ENCODE assay signal across 8 cellular contexts in the genomic region with DNA sequence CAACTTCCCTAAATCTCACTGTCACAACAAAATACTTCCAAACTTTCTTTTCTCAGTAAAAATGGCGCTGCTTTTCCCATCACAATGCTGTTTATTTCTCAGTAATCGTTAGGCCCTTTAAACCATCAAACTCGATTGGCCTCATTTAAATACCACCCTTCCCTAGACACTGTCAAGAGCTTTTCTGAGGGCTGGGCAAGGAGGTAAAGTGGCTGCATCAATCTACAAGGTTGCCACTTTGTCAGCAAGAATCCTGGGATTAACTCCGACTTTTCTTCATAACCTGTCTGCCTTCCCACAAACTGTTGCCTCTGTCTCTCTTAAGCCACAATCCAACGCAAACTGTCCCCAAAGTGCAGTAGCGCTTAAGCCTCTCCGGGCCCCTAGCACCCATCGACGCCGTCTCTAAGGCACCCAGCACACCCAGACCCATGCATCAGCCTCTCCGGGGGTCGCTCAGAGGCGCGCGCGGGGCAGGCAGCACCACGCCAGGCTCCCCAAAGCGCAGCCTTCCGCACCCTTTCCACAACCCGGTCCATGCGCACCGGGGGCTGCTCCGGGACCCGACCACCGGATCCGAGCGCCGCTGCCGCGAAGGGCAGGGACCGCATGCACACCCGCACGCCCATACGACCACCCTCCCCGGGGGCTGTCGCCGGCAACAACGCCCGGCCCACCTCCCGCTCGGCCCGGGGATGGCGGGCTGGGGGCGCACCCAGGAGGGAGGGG. TPM values are rescaled to one million over a fixed set of nuclear protein-coding genes. Genes with fewer than 3 reads are reported as not detected.
A peak's percentile ranks its signal among the peaks of the same experiment; 100 is the strongest.
DNase-seq lines count a peak whose midpoint lies in the region; ATAC-seq and TF ChIP-seq lines count a peak whose summit lies in the region.

No MANE protein-coding gene starts in this region.

- peaks cover 14% of the 10 kb centered on the region for H3K4me1 Mint-ChIP-seq in activated naive CD8-positive, alpha-beta T cell treated with anti-CD3 and anti-CD28 coated beads, Interleukin-2, amount 10 ng/mL, durations not matched to agents 7 days and 5 days

- no peaks in the 10 kb centered on the region for H3K36me3 Mint-ChIP-seq in activated naive CD8-positive, alpha-beta T cell treated with anti-CD3 and anti-CD28 coated beads, Interleukin-2, amount 10 ng/mL, durations not matched to agents 7 days and 5 days

- no peaks in the 10 kb centered on the region for H3K9me3 Mint-ChIP-seq in activated naive CD8-positive, alpha-beta T cell treated with anti-CD3 and anti-CD28 coated beads, Interleukin-2, amount 10 ng/mL, durations not matched to agents 7 days and 5 days

- POLR2A ChIA-PET in activated naive CD8-positive, alpha-beta T cell treated with anti-CD3 and anti-CD28 coated beads, Interleukin-2, amount 10 ng/mL, durations not matched to agents 7 days and 5 days (lab: Charles Lee): interaction anchor here (0.7 kb wide), 1 partner anchor 274 kb away, joined by 4 read pairs; no protein-coding TSS in a partner anchor

- TF ChIP-seq CTCF in right atrium auricular region (IDR thresholded peaks at IDR 0.05): no peak

- ATAC-seq in GM19035 (IDR thresholded peaks at IDR 0.05; ENCODE audit: unreplicated experiment): peak; percentile 5
- ATAC-seq in activated naive CD8-positive, alpha-beta T cell treated with anti-CD3 and anti-CD28 coated beads, Interleukin-2, amount 10 ng/mL, durations not matched to agents 7 days and 5 days (ENCODE audit: low read depth): no peak

- in situ Hi-C loops in ACHN (cut with HindIII; ENCODE audit: low pct_ligation_motif_present, low pct_unique_long_range_greater_than_20kb, low sequenced_read_pairs): no loop called here

- H3K27me3 Mint-ChIP-seq in activated naive CD8-positive, alpha-beta T cell treated with anti-CD3 and anti-CD28 coated beads, Interleukin-2, amount 10 ng/mL, durations not matched to agents 7 days and 5 days: peaks cover 18% of the 10 kb centered on the region

- H3K27ac Mint-ChIP-seq in activated naive CD8-positive, alpha-beta T cell treated with anti-CD3 and anti-CD28 coated beads, Interleukin-2, amount 10 ng/mL, durations not matched to agents 7 days and 5 days: no peak overlapping the region

- H3K9me3 ChIP-seq in right atrium auricular region: no peaks in the 10 kb centered on the region

- no peaks in the 10 kb centered on the region for H3K36me3 ChIP-seq in right atrium auricular region

- peak; percentile 27 for DNase-seq in ACHN
- peak; percentile 40 for DNase-seq in NCI-H526 treated with DMSO at 0.1 percent for 48 hours (lab: John Stamatoyannopoulos, UW)
- DNase-seq in activated naive CD8-positive, alpha-beta T cell treated with anti-CD3 and anti-CD28 coated beads, Interleukin-2, amount 10 ng/mL, durations not matched to agents 7 days and 5 days: peak; percentile 45
- no peak for DNase-seq in right atrium auricular region (ENCODE audit: low spot score)
- peak; percentile 50 for DNase-seq in renal cortical epithelial cell (ENCODE audit: low read depth)
- no peak for DNase-seq in NCI-H2029 treated with DMSO at 0.1 percent for 48 hours (lab: John Stamatoyannopoulos, UW)
- DNase-seq in KG1 (lab: John Stamatoyannopoulos, UW): no peak

- H3K4me3 Mint-ChIP-seq in activated naive CD8-positive, alpha-beta T cell treated with anti-CD3 and anti-CD28 coated beads, Interleukin-2, amount 10 ng/mL, durations not matched to agents 7 days and 5 days: peak overlapping the region; percentile 77

- no peaks in the 10 kb centered on the region for H3K27me3 ChIP-seq in right atrium auricular region

- peak overlapping the region; percentile 38 to 71 for H3K4me3 ChIP-seq in right atrium auricular region

- H3K4me1 ChIP-seq in right atrium auricular region: peaks cover 0 to 14% of the 10 kb centered on the region in 2 donors

- peak overlapping the region in 1 of 2 donors; percentile 35 for H3K27ac ChIP-seq in right atrium auricular region

RNA-seq across cellular contexts. Expression of gene MBOAT2, which starts 0.7 kb away (rescaled TPM):
- 1 to 10 TPM; 3.6 to 4.0 TPM for total RNA-seq in activated naive CD8-positive, alpha-beta T cell treated with anti-CD3 and anti-CD28 coated beads, Interleukin-2, amount 10 ng/mL, durations not matched to agents 7 days and 5 days
- total RNA-seq in right atrium auricular region: 1 to 10 TPM; 5.2 to 5.8 TPM
- total RNA-seq in renal cortical epithelial cell: 29.0 and 47.0 TPM in 2 replicates

Comparison
In these comparisons a context has a peak if more than half of its experiments do, and no peak if none do; other contexts are left out.
1. DNase-seq: peak in ACHN (single experiment), NCI-H526 treated with DMSO at 0.1 percent for 48 hours (single experiment), activated naive CD8-positive, alpha-beta T cell treated with anti-CD3 and anti-CD28 coated beads, Interleukin-2, amount 10 ng/mL, durations not matched to agents 7 days and 5 days (single experiment) and renal cortical epithelial cell (single experiment); none in right atrium auricular region (single experiment), NCI-H2029 treated with DMSO at 0.1 percent for 48 hours (single experiment) and KG1 (single experiment).